In the genomic region with DNA sequence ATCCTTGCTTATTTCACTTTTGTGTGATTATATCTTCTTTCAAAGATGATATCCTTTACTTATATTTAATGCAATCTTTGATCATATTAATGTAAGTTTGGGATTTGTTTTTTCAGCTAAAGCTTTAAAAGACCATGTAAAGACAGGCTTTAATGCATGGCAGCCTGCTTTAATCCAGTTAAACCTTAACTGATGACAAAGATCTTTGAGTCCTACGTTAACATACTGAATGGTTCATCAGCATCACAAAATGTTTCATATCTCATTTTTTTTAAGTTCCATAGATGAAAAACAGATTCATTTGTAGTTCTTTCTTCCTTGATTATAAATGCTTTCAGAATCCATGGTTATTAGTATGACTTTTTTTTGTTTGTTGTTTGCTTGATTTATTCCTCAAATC, we compare ENCODE assay signal across 19 cellular contexts.
DNase-seq lines count a peak whose midpoint lies in the region; ATAC-seq, FAIRE-seq and TF ChIP-seq lines count a peak whose summit lies in the region.
"Had no signal": no experiment of that assay in that cellular context is flagged by ENCODE, and none has a peak within 500 bp of the region (broad histone marks: within the 10 kb centered on the region; RNA-seq: fewer than 3 reads in every experiment).

No MANE protein-coding gene starts in this region.

- H3K9me3 ChIP-seq in right lobe of liver: no peaks in the 10 kb centered on the region
- H3K9me3 ChIP-seq: BE2C, BLaER1 had no signal

- TF ChIP-seq POLR2A in right lobe of liver (IDR thresholded peaks at IDR 0.05): no peak

- no peaks in the 10 kb centered on the region for H3K4me1 ChIP-seq in right lobe of liver
- H3K4me1 ChIP-seq: BE2C, BLaER1 had no signal

- FAIRE-seq in D721Med (lab: Jason Lieb, UNC): peak; percentile 73
- FAIRE-seq: G401.6, GM12891, GM19239 had no signal

- TF ChIP-seq CTCF in D721Med (IDR thresholded peaks at IDR 0.05; ENCODE audit: insufficient read depth, missing control alignments) (no peak), right lobe of liver (IDR thresholded peaks at IDR 0.05) (no peak)

- H3K36me3 ChIP-seq in right lobe of liver: no peaks in the 10 kb centered on the region
- H3K36me3 ChIP-seq: BE2C, BLaER1 had no signal

- no peak overlapping the region for H3K27ac ChIP-seq in right lobe of liver
- H3K27ac ChIP-seq: BLaER1 had no signal

- 70% methylated on average over 1 of the region's 1 CpG for WGBS in right lobe of liver (ENCODE audit: insufficient coverage, low coverage, low lambda C conversion rate, missing lambda C conversion rate)

- no peak for ATAC-seq in SK-N-SH treated with all-trans-retinoic acid at 6 μM for 48 hours
- ATAC-seq in right lobe of liver: no peak

- DNase-seq in D721Med (ENCODE audit: insufficient read length, low spot score) (no peak), SK-N-DZ (ENCODE audit: low spot score) (peak; percentile 53), GOT3 (lab: John Stamatoyannopoulos, UW) (no peak), right lobe of liver (no peak)
- DNase-seq: 8988T; ACHN; BE2C; C1 segment of cervical spinal cord; CD4-positive, alpha-beta memory T cell; CD4-positive, CD25-positive, alpha-beta regulatory T cell; CD8-positive, alpha-beta memory T cell; COR-L47; DMS79 treated with DMSO at 0.1 percent for 48 hours; GF-D8 had no signal

- intact Hi-C loops in right lobe of liver (cut with DNase I): no loop called here

- H3K27me3 ChIP-seq in right lobe of liver: no peaks in the 10 kb centered on the region
- H3K27me3 ChIP-seq: BE2C, BLaER1 had no signal

- no peak overlapping the region for H3K4me3 ChIP-seq in right lobe of liver
- H3K4me3 ChIP-seq: BLaER1 had no signal

TF ChIP-seq in SK-N-SH treated with all-trans-retinoic acid at 6 μM for 48 hours, 23 proteins besides CTCF, POLR2A, EP300 and RAD21:
- TF ChIP-seq TCF4 (CRISPR knock-in tag; IDR thresholded peaks at IDR 0.05; ENCODE audit: borderline replicate concordance) (peak; percentile 37; the same call in 1 of the 2 replicates), ZFP3 (CRISPR knock-in tag; IDR thresholded peaks at IDR 0.05) (no peak), OSR1 (CRISPR knock-in tag; IDR thresholded peaks at IDR 0.05) (no peak), ARNTL (CRISPR knock-in tag; IDR thresholded peaks at IDR 0.05; ENCODE audit: borderline replicate concordance, low read depth) (no peak)
- TF ChIP-seq, protein P1, sequence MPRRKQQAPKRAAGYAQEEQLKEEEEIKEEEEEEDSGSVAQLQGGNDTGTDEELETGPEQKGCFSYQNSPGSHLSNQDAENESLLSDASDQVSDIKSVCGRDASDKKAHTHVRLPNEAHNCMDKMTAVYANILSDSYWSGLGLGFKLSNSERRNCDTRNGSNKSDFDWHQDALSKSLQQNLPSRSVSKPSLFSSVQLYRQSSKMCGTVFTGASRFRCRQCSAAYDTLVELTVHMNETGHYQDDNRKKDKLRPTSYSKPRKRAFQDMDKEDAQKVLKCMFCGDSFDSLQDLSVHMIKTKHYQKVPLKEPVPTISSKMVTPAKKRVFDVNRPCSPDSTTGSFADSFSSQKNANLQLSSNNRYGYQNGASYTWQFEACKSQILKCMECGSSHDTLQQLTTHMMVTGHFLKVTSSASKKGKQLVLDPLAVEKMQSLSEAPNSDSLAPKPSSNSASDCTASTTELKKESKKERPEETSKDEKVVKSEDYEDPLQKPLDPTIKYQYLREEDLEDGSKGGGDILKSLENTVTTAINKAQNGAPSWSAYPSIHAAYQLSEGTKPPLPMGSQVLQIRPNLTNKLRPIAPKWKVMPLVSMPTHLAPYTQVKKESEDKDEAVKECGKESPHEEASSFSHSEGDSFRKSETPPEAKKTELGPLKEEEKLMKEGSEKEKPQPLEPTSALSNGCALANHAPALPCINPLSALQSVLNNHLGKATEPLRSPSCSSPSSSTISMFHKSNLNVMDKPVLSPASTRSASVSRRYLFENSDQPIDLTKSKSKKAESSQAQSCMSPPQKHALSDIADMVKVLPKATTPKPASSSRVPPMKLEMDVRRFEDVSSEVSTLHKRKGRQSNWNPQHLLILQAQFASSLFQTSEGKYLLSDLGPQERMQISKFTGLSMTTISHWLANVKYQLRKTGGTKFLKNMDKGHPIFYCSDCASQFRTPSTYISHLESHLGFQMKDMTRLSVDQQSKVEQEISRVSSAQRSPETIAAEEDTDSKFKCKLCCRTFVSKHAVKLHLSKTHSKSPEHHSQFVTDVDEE (CRISPR knock-in tag; IDR thresholded peaks at IDR 0.05): no peak
